Comparison of ENCODE assay signal across 8 cellular contexts in genomic region chr14:101781240-101782061, GRCh38. TPM values are rescaled to one million over a fixed set of nuclear protein-coding genes. Genes with fewer than 3 reads are reported as not detected.
DNase-seq lines count a peak whose midpoint lies in the region; ATAC-seq and TF ChIP-seq lines count a peak whose summit lies in the region.

No MANE protein-coding gene starts in this region.

- intact Hi-C loops in esophagus muscularis mucosa (cut with DNase I): no loop called here

- H3K27ac Mint-ChIP-seq in activated CD4-positive, alpha-beta memory T cell treated with anti-CD3 and anti-CD28 coated beads, Interleukin-2, amount 10 ng/mL, durations not matched to agents 7 days and 5 days: no peak overlapping the region

- peak overlapping the region; percentile 57 for H3K4me3 Mint-ChIP-seq in activated CD4-positive, alpha-beta memory T cell treated with anti-CD3 and anti-CD28 coated beads, Interleukin-2, amount 10 ng/mL, durations not matched to agents 7 days and 5 days

- no peak for TF ChIP-seq POLR2A in esophagus muscularis mucosa (IDR thresholded peaks at IDR 0.05; ENCODE audit: low read depth)

- peaks cover 18% of the 10 kb centered on the region for H3K27me3 Mint-ChIP-seq in activated CD4-positive, alpha-beta memory T cell treated with anti-CD3 and anti-CD28 coated beads, Interleukin-2, amount 10 ng/mL, durations not matched to agents 7 days and 5 days

- H3K9me3 Mint-ChIP-seq in activated CD4-positive, alpha-beta memory T cell treated with anti-CD3 and anti-CD28 coated beads, Interleukin-2, amount 10 ng/mL, durations not matched to agents 7 days and 5 days: no peaks in the 10 kb centered on the region

- CTCF ChIA-PET in activated CD4-positive, alpha-beta memory T cell treated with anti-CD3 and anti-CD28 coated beads, Interleukin-2, amount 10 ng/mL, durations not matched to agents 7 days and 5 days (lab: Charles Lee): interaction anchor here (1.0 to 1.8 kb wide), 2 partner anchors 11 to 75 kb away, joined by 3 to 7 read pairs; no protein-coding TSS in a partner anchor

- H2AFZ ChIP-seq in neuron (ENCODE audit: low read depth, low read length): no peak overlapping the region

- H3K4me3 ChIP-seq in H7 (ENCODE audit: insufficient read depth, low read depth, low read length) (peak overlapping the region; percentile 75), esophagus muscularis mucosa (peak overlapping the region; percentile 65 to 69 (median 65)), neuron (ENCODE audit: low read length) (peak overlapping the region; percentile 22)

- TF ChIP-seq CTCF in esophagus muscularis mucosa (IDR thresholded peaks at IDR 0.05): peak in 1 of 3 experiments; percentile 3

- WGBS in esophagus muscularis mucosa: 2% methylated on average over 32 of the region's 67 CpGs

- H3K9me3 ChIP-seq in esophagus muscularis mucosa (no peaks in the 10 kb centered on the region), neuron (ENCODE audit: low read length) (no peaks in the 10 kb centered on the region)

- peaks cover 10% of the 10 kb centered on the region for H3K36me3 Mint-ChIP-seq in activated CD4-positive, alpha-beta memory T cell treated with anti-CD3 and anti-CD28 coated beads, Interleukin-2, amount 10 ng/mL, durations not matched to agents 7 days and 5 days (ENCODE audit: low read depth)

- peak overlapping the region in 1 of 4 donors; percentile 64 for H3K27ac ChIP-seq in esophagus muscularis mucosa (replicated peaks in 1 of 4)

- H3K27me3 ChIP-seq in H7 (ENCODE audit: control insufficient read depth, insufficient read depth, low read length) (peaks cover 33% of the 10 kb centered on the region), esophagus muscularis mucosa (no peaks in the 10 kb centered on the region), neuron (ENCODE audit: insufficient read depth, low read length) (peaks cover 7% of the 10 kb centered on the region)

- H3K4me1 ChIP-seq in esophagus muscularis mucosa (peaks cover 21 to 32% (median 22%) of the 10 kb centered on the region in 4 donors), neuron (ENCODE audit: insufficient read depth, low read length) (peaks cover 2% of the 10 kb centered on the region)

- H3K4me1 Mint-ChIP-seq in activated CD4-positive, alpha-beta memory T cell treated with anti-CD3 and anti-CD28 coated beads, Interleukin-2, amount 10 ng/mL, durations not matched to agents 7 days and 5 days: peaks cover 8% of the 10 kb centered on the region

- DNase-seq in H7 (peak; percentile 73), esophagus muscularis mucosa (ENCODE audit: extremely low spot score) (peak; percentile 80), GDM1 (lab: John Stamatoyannopoulos, UW) (no peak), NCI-H1048 (lab: John Stamatoyannopoulos, UW) (no peak)
- peak; percentile 26 for DNase-seq in activated CD4-positive, alpha-beta memory T cell treated with anti-CD3 and anti-CD28 coated beads, Interleukin-2, amount 10 ng/mL, durations not matched to agents 7 days and 5 days

- no peaks in the 10 kb centered on the region for H3K36me3 ChIP-seq in H7 (replicated peaks; ENCODE audit: control insufficient read depth, insufficient read depth, low read length)
- H3K36me3 ChIP-seq in esophagus muscularis mucosa: peaks cover 0 to 3% (median 0%) of the 10 kb centered on the region in 4 donors
- H3K36me3 ChIP-seq in neuron (ENCODE audit: insufficient read depth, low read length): no peaks in the 10 kb centered on the region

- POLR2A ChIA-PET in activated CD4-positive, alpha-beta memory T cell treated with anti-CD3 and anti-CD28 coated beads, Interleukin-2, amount 10 ng/mL, durations not matched to agents 7 days and 5 days (lab: Charles Lee): interaction anchor here (1.1 to 1.5 kb wide), 2 partner anchors 38 to 42 kb away, joined by 3 to 6 read pairs; no protein-coding TSS in a partner anchor

- no peak for ATAC-seq in HG02840 (IDR thresholded peaks at IDR 0.05; ENCODE audit: low FRiP score, unreplicated experiment)
- no peak for ATAC-seq in GM18502 (IDR thresholded peaks at IDR 0.05; ENCODE audit: poor library complexity, unreplicated experiment)

- TF ChIP-seq EP300 in esophagus muscularis mucosa (IDR thresholded peaks at IDR 0.05): no peak

RNA-seq across cellular contexts. Expression of gene PPP2R5C, which starts 19.9 kb away (rescaled TPM):
- 46.7 and 64.6 TPM in 2 replicates for total RNA-seq in H7 (2014; rRNA removed; shearing (Covaris generic))
- total RNA-seq in activated CD4-positive, alpha-beta memory T cell treated with anti-CD3 and anti-CD28 coated beads, Interleukin-2, amount 10 ng/mL, durations not matched to agents 7 days and 5 days: 100 to 1,000 TPM; 338 to 348 TPM
- total RNA-seq in esophagus muscularis mucosa: 100 to 1,000 TPM; 103 to 142 (median 131) TPM

Comparison
In these comparisons a context has a peak if more than half of its experiments do, and no peak if none do; other contexts are left out.
1. DNase-seq: peak in H7 (single experiment), activated CD4-positive, alpha-beta memory T cell treated with anti-CD3 and anti-CD28 coated beads, Interleukin-2, amount 10 ng/mL, durations not matched to agents 7 days and 5 days (single experiment) and esophagus muscularis mucosa (single experiment); none in GDM1 (single experiment) and NCI-H1048 (single experiment).
2. H3K4me3 ChIP-seq: peak in every context shown above with its lines; median percentile 75 in H7; 65 in esophagus muscularis mucosa; 22 in neuron.